In the genomic region with DNA sequence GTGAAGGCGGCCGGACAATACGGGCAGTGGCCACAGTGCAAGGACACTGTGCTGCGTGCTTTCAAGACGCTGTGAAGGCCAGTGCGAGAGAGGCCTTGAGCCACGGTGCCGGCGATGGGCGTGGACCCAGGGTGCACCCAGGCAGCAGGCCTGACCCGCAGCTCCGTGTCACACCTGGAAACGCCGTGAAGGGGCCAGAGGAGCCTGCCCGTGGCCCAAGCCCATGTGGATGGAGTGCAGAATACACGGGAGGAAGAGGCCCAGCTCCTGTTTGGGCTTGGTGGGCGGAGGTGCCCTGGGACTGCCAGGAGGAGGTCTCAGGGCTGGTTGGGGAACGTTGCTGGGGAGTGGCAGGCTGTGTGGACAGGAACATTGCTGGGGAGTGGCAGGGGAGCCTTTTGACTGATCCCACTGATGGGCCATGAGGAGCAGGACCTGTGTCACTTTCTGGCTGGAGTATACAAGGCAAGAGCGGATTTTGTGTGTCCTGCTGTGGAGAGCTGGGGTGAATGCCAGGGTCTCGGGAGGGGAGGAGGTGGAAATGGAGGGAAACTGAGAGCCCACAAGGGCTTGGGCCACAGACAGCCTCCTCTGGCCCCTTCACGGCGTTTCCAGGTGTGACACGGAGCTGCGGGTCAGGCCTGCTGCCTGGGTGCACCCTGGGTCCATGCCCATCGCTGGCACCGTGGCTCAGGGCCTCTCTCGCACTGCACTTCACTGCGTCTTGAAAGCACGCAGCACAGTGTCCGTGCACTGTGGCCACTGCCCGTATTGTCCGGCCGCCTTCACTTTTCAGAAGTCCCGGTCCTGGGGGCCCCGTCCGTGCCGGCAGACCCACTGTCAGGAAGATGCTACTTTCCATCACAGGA, we compare ENCODE assay signal across 22 cellular contexts.
"Had no signal": no experiment of that assay in that cellular context is flagged by ENCODE, and none has a peak within 500 bp of the region (broad histone marks: within the 10 kb centered on the region; RNA-seq: fewer than 3 reads in every experiment).

No MANE protein-coding gene starts in this region.

- ATAC-seq: activated CD4-positive, alpha-beta T cell treated with anti-CD3 and anti-CD28 coated beads for 36 hours; activated T-cell treated with anti-CD3 and anti-CD28 coated beads, Interleukin-2, amount 50 U/mL, for 4 hours; body of pancreas; heart right ventricle; left lung; naive thymus-derived CD8-positive, alpha-beta T cell; right cardiac atrium; stimulated activated effector memory CD8-positive, alpha-beta T cell treated with anti-CD3 and anti-CD28 coated beads, Interleukin-12 subunit alpha, Interleukin-12 subunit beta, amount 100 ng/mL, for 72 hours; stimulated activated naive CD8-positive, alpha-beta T cell treated with anti-CD3 and anti-CD28 coated beads, Interleukin-15, amount 100 ng/mL, for 72 hours had no signal

- H3K36me3 ChIP-seq: cardiac muscle cell, heart right ventricle, left lung, neural progenitor cell, ovary, tibial artery, uterus had no signal

- H3K27ac ChIP-seq: body of pancreas, cardiac muscle cell, heart right ventricle, left lung, neural progenitor cell, ovary, tibial artery, uterus had no signal

- H3K27me3 ChIP-seq: body of pancreas, cardiac muscle cell, neural progenitor cell, ovary, uterus had no signal

- H3K9me3 ChIP-seq: body of pancreas, heart right ventricle, left lung, ovary, tibial artery, uterus had no signal

- H3K4me3 ChIP-seq: body of pancreas, cardiac muscle cell, heart right ventricle, left lung, neural progenitor cell, ovary, tibial artery, uterus had no signal

- H3K4me1 ChIP-seq: body of pancreas, heart right ventricle, left lung, neural progenitor cell, tibial artery, uterus had no signal

- DNase-seq: activated CD4-positive, alpha-beta T cell treated with anti-CD3 and anti-CD28 coated beads for 36 hours; activated CD4-positive, alpha-beta T cell treated with anti-CD3 and anti-CD28 coated beads, Interleukin-2, amount 50 U/mL, for 4 hours; activated T-cell treated with anti-CD3 and anti-CD28 coated beads, Interleukin-2, amount 50 U/mL, for 4 hours; anterior cingulate cortex; body of pancreas; effector CD4-positive, alpha-beta T cell; foreskin fibroblast; heart right ventricle; kidney; left lung; naive thymus-derived CD8-positive, alpha-beta T cell; right cardiac atrium; small intestine; stimulated activated CD4-positive, alpha-beta T cell treated with anti-CD3 and anti-CD28 coated beads, Interleukin-2, amount 100 ng/mL, for 24 hours; stimulated activated naive CD8-positive, alpha-beta T cell treated with anti-CD3 and anti-CD28 coated beads, Interleukin-15, amount 100 ng/mL, for 72 hours; T-helper 9 cell; uterus had no signal
